1 cellular context compared by ENCODE assay signal in genomic region chr17:48549909-48550308, GRCh38.
TF ChIP-seq lines count a peak whose summit lies in the region.

No MANE protein-coding gene starts in this region.

TF ChIP-seq in IMR-90, 13 proteins besides CTCF, POLR2A, EP300 and RAD21:
- TF ChIP-seq MAFK (IDR thresholded peaks at IDR 0.05; ENCODE audit: low read depth, low read length) (no peak), MAZ (IDR thresholded peaks at IDR 0.05; ENCODE audit: borderline replicate concordance, low read depth, low read length) (no peak), RCOR1 (IDR thresholded peaks at IDR 0.05; ENCODE audit: insufficient replicate concordance, low read length) (no peak), FOS (IDR thresholded peaks at IDR 0.05; ENCODE audit: low read depth, low read length) (no peak), ELK1 (IDR thresholded peaks at IDR 0.05; ENCODE audit: borderline replicate concordance, low read depth, low read length) (no peak), USF2 (IDR thresholded peaks at IDR 0.05; ENCODE audit: low read depth, low read length) (no peak), BHLHE40 (IDR thresholded peaks at IDR 0.05; ENCODE audit: low read depth, low read length) (no peak), CHD1 (IDR thresholded peaks at IDR 0.05; ENCODE audit: low read depth, low read length) (no peak)
